ENCODE assay signal across 1 cellular context in genomic region chr5:96572864-96573512, GRCh38.
A peak's percentile ranks its signal among the peaks of the same experiment; 100 is the strongest.
TF ChIP-seq lines count a peak whose summit lies in the region.

No MANE protein-coding gene starts in this region.

TF ChIP-seq in K562, 482 proteins besides CTCF, POLR2A, EP300 and RAD21 (continued from another document):
- TF ChIP-seq CTCFL (IDR thresholded peaks at IDR 0.05; ENCODE audit: borderline replicate concordance, insufficient read depth, low read depth, low read length, poor library complexity, severe bottlenecking) (no peak), RNF2 (IDR thresholded peaks at IDR 0.05) (no peak), RNF219 (CRISPR knock-in tag; IDR thresholded peaks at IDR 0.05) (no peak), SNRNP70 (optimal IDR thresholded peaks at IDR 0.05; ENCODE audit: low read depth, low read length) (no peak), MEF2D (tag; conservative IDR thresholded peaks at IDR 0.05; ENCODE audit: low read depth) (no peak), ZNF174 (CRISPR knock-in tag; IDR thresholded peaks at IDR 0.05) (no peak), SMARCC2 (IDR thresholded peaks at IDR 0.05; ENCODE audit: low read depth) (no peak), SMARCE1 (IDR thresholded peaks at IDR 0.05) (no peak), LARP7 (IDR thresholded peaks at IDR 0.05) (no peak), ARID1B (IDR thresholded peaks at IDR 0.05) (peak; percentile 31; the same call in 1 of the 2 replicates), ATF3 (IDR thresholded peaks at IDR 0.05) (peak; percentile 66), ATF3 (CRISPR knock-in tag; conservative IDR thresholded peaks at IDR 0.05) (no peak), HMBOX1 (IDR thresholded peaks at IDR 0.05) (peak; percentile 75), MBD2 (IDR thresholded peaks at IDR 0.05; ENCODE audit: borderline replicate concordance, low read depth) (no peak), MEIS2 (IDR thresholded peaks at IDR 0.05; ENCODE audit: partially characterized antibody) (peak; percentile 44), ZBTB7A (IDR thresholded peaks at IDR 0.05; ENCODE audit: borderline replicate concordance, control insufficient read depth, low read depth, low read length) (no peak), ARID3B (CRISPR knock-in tag; IDR thresholded peaks at IDR 0.05; ENCODE audit: borderline replicate concordance) (no peak), SAP30 (IDR thresholded peaks at IDR 0.05; ENCODE audit: borderline replicate concordance, insufficient read depth, low read depth, low read length, poor library complexity, severe bottlenecking) (no peak), CEBPG (CRISPR knock-in tag; IDR thresholded peaks at IDR 0.05) (no peak), CEBPG (tag; conservative IDR thresholded peaks at IDR 0.05 in 1 of 2, IDR thresholded peaks at IDR 0.05 in 1 of 2) (peak in 1 of 2 experiments; percentile 86; a peak in 2 of 4 replicates), NR4A1 (CRISPR knock-in tag; IDR thresholded peaks at IDR 0.05) (no peak), NR4A1 (tag; IDR thresholded peaks at IDR 0.05) (no peak), KAT2B (IDR thresholded peaks at IDR 0.05; ENCODE audit: low read depth, low read length) (no peak), ESRRA (IDR thresholded peaks at IDR 0.05; ENCODE audit: borderline replicate concordance, low read depth) (peak; percentile 49; the same call in 1 of the 2 replicates), SMC3 (conservative IDR thresholded peaks at IDR 0.05; ENCODE audit: insufficient read depth, low read depth, low read length) (no peak), ILF3 (IDR thresholded peaks at IDR 0.05; ENCODE audit: borderline replicate concordance) (no peak), PHB2 (IDR thresholded peaks at IDR 0.05; ENCODE audit: low read depth) (no peak), BRF1 (IDR thresholded peaks at IDR 0.05; ENCODE audit: borderline replicate concordance, extremely low read depth, insufficient read length) (no peak), PTRF (tag; IDR thresholded peaks at IDR 0.05) (no peak), MAFG (tag; conservative IDR thresholded peaks at IDR 0.05) (no peak), FOXJ2 (tag; IDR thresholded peaks at IDR 0.05) (no peak), RCOR1 (IDR thresholded peaks at IDR 0.05; ENCODE audit: borderline replicate concordance in 1 of 2, low read depth in 2 of 2, low read length in 2 of 2) (no peak), TAL1 (IDR thresholded peaks at IDR 0.05) (no peak), LEF1 (IDR thresholded peaks at IDR 0.05) (no peak), DACH1 (IDR thresholded peaks at IDR 0.05; ENCODE audit: partially characterized antibody) (no peak), ZNF165 (CRISPR knock-in tag; IDR thresholded peaks at IDR 0.05; ENCODE audit: borderline replicate concordance) (no peak), CAMTA2 (CRISPR knock-in tag; conservative IDR thresholded peaks at IDR 0.05) (no peak), ZNF75A (CRISPR knock-in tag; IDR thresholded peaks at IDR 0.05) (no peak), RBFOX2 (IDR thresholded peaks at IDR 0.05; ENCODE audit: low read depth, low read length) (no peak), ZNF316 (IDR thresholded peaks at IDR 0.05) (no peak), SOX6 (IDR thresholded peaks at IDR 0.05) (peak; percentile 50), MTA1 (IDR thresholded peaks at IDR 0.05; ENCODE audit: borderline replicate concordance) (no peak), ZNF175 (CRISPR knock-in tag; IDR thresholded peaks at IDR 0.05; ENCODE audit: low read depth) (0 out of 2 replicates have a peak, but pooled peaks have one; percentile 34)
